Comparison of ENCODE assay signal across 35 cellular contexts in genomic region chr16:22693670-22694340, GRCh38.
DNase-seq lines count a peak whose midpoint lies in the region; ATAC-seq and TF ChIP-seq lines count a peak whose summit lies in the region.
"Had no signal": no experiment of that assay in that cellular context is flagged by ENCODE, and none has a peak within 500 bp of the region (broad histone marks: within the 10 kb centered on the region; RNA-seq: fewer than 3 reads in every experiment).

No MANE protein-coding gene starts in this region.

- H3K27ac ChIP-seq in esophagus muscularis mucosa (replicated peaks in 1 of 4) (peak overlapping the region in 3 of 4 donors; percentile 82 to 84 (median 83)), gastrocnemius medialis (peak overlapping the region in 3 of 4 donors; percentile 55 to 74 (median 62)), Karpas-422 (ENCODE audit: low read length) (no peak overlapping the region)
- H3K27ac ChIP-seq: C4-2B, foreskin keratinocyte, vagina had no signal

- H3K9me2 ChIP-seq in Karpas-422 (replicated peaks; ENCODE audit: insufficient read depth, low read length): no peaks in the 10 kb centered on the region

- no peaks in the 10 kb centered on the region for H3K4me1 Mint-ChIP-seq in natural killer cell treated with Interleukin-12 subunit alpha and Interleukin-12 subunit beta and Interleukin-15 and Interleukin-18, amount 100 ng/mL, for 72 hours (ENCODE audit: low read depth in 2 of 2)
- H3K4me1 Mint-ChIP-seq: brain; GM23338; mesothelial cell of epicardium; naive thymus-derived CD8-positive, alpha-beta T cell had no signal

- in situ Hi-C loops in gastrocnemius medialis (cut with MboI; ENCODE audit: low sequenced_read_pairs in 4 of 4): no loop called here

- peaks cover 0 to 6% of the 10 kb centered on the region in 2 donors for H3K27me3 Mint-ChIP-seq in natural killer cell treated with Interleukin-12 subunit alpha and Interleukin-12 subunit beta and Interleukin-15 and Interleukin-18, amount 100 ng/mL, for 72 hours
- H3K27me3 Mint-ChIP-seq: activated CD4-positive, alpha-beta memory T cell treated with anti-CD3 and anti-CD28 coated beads for 36 hours; brain; progenitor cell of endocrine pancreas had no signal

- H3K9me3 Mint-ChIP-seq in natural killer cell treated with Interleukin-12 subunit alpha and Interleukin-12 subunit beta and Interleukin-15 and Interleukin-18, amount 100 ng/mL, for 72 hours: no peaks in the 10 kb centered on the region
- H3K9me3 Mint-ChIP-seq: activated CD4-positive, alpha-beta memory T cell treated with anti-CD3 and anti-CD28 coated beads for 36 hours; activated T-helper 1 cell treated with anti-CD3 and anti-CD28 coated beads, Interleukin-12 subunit alpha, Interleukin-12 subunit beta, Interleukin-2, Interleukin-4 antibody, amounts not matched to agents 30 ng/mL and 10 ng/mL and 1 ng/mL, durations not matched to agents 14 hours and 24 hours and 36 hours; brain; GM23338; mesothelial cell of epicardium; naive thymus-derived CD8-positive, alpha-beta T cell had no signal

- DNase-seq in CD1c-positive myeloid dendritic cell (ENCODE audit: extremely low spot score) (peak; percentile 69), NB4 (ENCODE audit: low read depth) (peak; percentile 30), esophagus muscularis mucosa (ENCODE audit: extremely low spot score) (no peak), gastrocnemius medialis (no peak), Karpas-422 (no peak), HK-2 (ENCODE audit: unreplicated experiment) (no peak), NCI-H748 treated with DMSO at 0.1 percent for 48 hours (lab: John Stamatoyannopoulos, UW) (no peak)
- no peak for DNase-seq in natural killer cell treated with Interleukin-12 subunit alpha and Interleukin-12 subunit beta and Interleukin-15 and Interleukin-18, amount 100 ng/mL, for 72 hours (ENCODE audit: low spot score)
- DNase-seq: activated CD4-positive, alpha-beta memory T cell treated with anti-CD3 and anti-CD28 coated beads for 36 hours; activated CD8-positive, alpha-beta memory T cell treated with anti-CD3 and anti-CD28 coated beads, Interleukin-2, amount 50 U/mL, for 48 hours; activated naive CD4-positive, alpha-beta T cell treated with Interleukin-2 at 50 U/mL for 16 hours; adrenal gland; Caco-2; dermis blood vessel endothelial cell; DMS79 treated with DMSO at 0.1 percent for 48 hours; foreskin keratinocyte; GDM1; naive thymus-derived CD8-positive, alpha-beta T cell; NCI-H1436; NCI-H2081 treated with DMSO at 0.1 percent for 48 hours; NCI-H2227 treated with DMSO at 0.1 percent for 48 hours; NCI-H526; NK-92 treated with Interleukin-12 subunit alpha and Interleukin-12 subunit beta, amount 100 ng/mL, for 24 hours; stimulated activated CD4-positive, alpha-beta T cell treated with anti-CD3 and anti-CD28 coated beads, Interleukin-15, amount 100 ng/mL, for 24 hours; stimulated activated CD4-positive, alpha-beta T cell treated with anti-CD3 and anti-CD28 coated beads, Interleukin-4, amount 100 ng/mL, for 4 hours; T-helper 1 cell had no signal

- H3K9ac ChIP-seq in Karpas-422 (ENCODE audit: low read length): no peak overlapping the region

- no peak for TF ChIP-seq POLR2A in NB4 (IDR thresholded peaks at IDR 0.05; ENCODE audit: extremely low read depth, insufficient read length)
- no peak for TF ChIP-seq POLR2A in esophagus muscularis mucosa (IDR thresholded peaks at IDR 0.05; ENCODE audit: low read depth)
- no peak for TF ChIP-seq POLR2A in gastrocnemius medialis (IDR thresholded peaks at IDR 0.05)

- H3K27ac Mint-ChIP-seq in natural killer cell treated with Interleukin-12 subunit alpha and Interleukin-12 subunit beta and Interleukin-15 and Interleukin-18, amount 100 ng/mL, for 72 hours: no peak overlapping the region
- H3K27ac Mint-ChIP-seq: activated CD4-positive, alpha-beta memory T cell treated with anti-CD3 and anti-CD28 coated beads for 36 hours; activated T-helper 1 cell treated with anti-CD3 and anti-CD28 coated beads, Interleukin-12 subunit alpha, Interleukin-12 subunit beta, Interleukin-2, Interleukin-4 antibody, amounts not matched to agents 30 ng/mL and 10 ng/mL and 1 ng/mL, durations not matched to agents 14 hours and 24 hours and 36 hours; brain; GM23338; mesothelial cell of epicardium; naive thymus-derived CD8-positive, alpha-beta T cell; progenitor cell of endocrine pancreas had no signal

- no peaks in the 10 kb centered on the region for H3K27me3 ChIP-seq in esophagus muscularis mucosa
- no peaks in the 10 kb centered on the region for H3K27me3 ChIP-seq in gastrocnemius medialis
- peaks cover 2% of the 10 kb centered on the region for H3K27me3 ChIP-seq in Karpas-422 (ENCODE audit: low read length)
- H3K27me3 ChIP-seq: vagina had no signal

- no peak overlapping the region for H2AFZ ChIP-seq in Karpas-422 (ENCODE audit: low read length)

- H3K4me3 ChIP-seq in NB4 (ENCODE audit: low read depth, low read length) (no peak overlapping the region), esophagus muscularis mucosa (no peak overlapping the region), gastrocnemius medialis (no peak overlapping the region), Karpas-422 (ENCODE audit: low read length) (no peak overlapping the region)
- H3K4me3 ChIP-seq: adrenal gland, GM23338, vagina had no signal

- no peak overlapping the region for H3K4me2 ChIP-seq in Karpas-422 (ENCODE audit: low read depth, low read length, poor library complexity, severe bottlenecking)
- H3K4me2 ChIP-seq: GM23338 had no signal

- H3K9me3 ChIP-seq in esophagus muscularis mucosa: peaks cover 0 to 3% (median 0%) of the 10 kb centered on the region in 4 donors
- H3K9me3 ChIP-seq in gastrocnemius medialis: no peaks in the 10 kb centered on the region
- peaks cover 6% of the 10 kb centered on the region; the same call in 1 of the 2 replicates for H3K9me3 ChIP-seq in Karpas-422 (ENCODE audit: low read length)
- H3K9me3 ChIP-seq: adrenal gland, vagina had no signal

- no peaks in the 10 kb centered on the region for H3K79me2 ChIP-seq in Karpas-422 (ENCODE audit: low read length)

- intact Hi-C loops in esophagus muscularis mucosa (cut with DNase I): no loop called here
- intact Hi-C loops in gastrocnemius medialis (cut with DNase I; ENCODE audit: low total_unique reads): loop anchor here (5.0 kb wide), 1 partner anchor 1127 kb away; no protein-coding TSS in a partner anchor

- no peaks in the 10 kb centered on the region for H4K20me1 ChIP-seq in Karpas-422 (ENCODE audit: insufficient read depth, low read depth, low read length)

- H3K36me3 Mint-ChIP-seq in natural killer cell treated with Interleukin-12 subunit alpha and Interleukin-12 subunit beta and Interleukin-15 and Interleukin-18, amount 100 ng/mL, for 72 hours: no peaks in the 10 kb centered on the region
- H3K36me3 Mint-ChIP-seq: activated CD4-positive, alpha-beta memory T cell treated with anti-CD3 and anti-CD28 coated beads for 36 hours; brain; mesothelial cell of epicardium; naive thymus-derived CD8-positive, alpha-beta T cell had no signal

- TF ChIP-seq CTCF in NB4 (IDR thresholded peaks at IDR 0.05; ENCODE audit: low read depth, low read length) (no peak), esophagus muscularis mucosa (IDR thresholded peaks at IDR 0.05) (no peak), gastrocnemius medialis (IDR thresholded peaks at IDR 0.05 in 4 of 5, conservative IDR thresholded peaks at IDR 0.05 in 1 of 5) (no peak)

- no peaks in the 10 kb centered on the region for H3K36me3 ChIP-seq in esophagus muscularis mucosa
- no peaks in the 10 kb centered on the region for H3K36me3 ChIP-seq in gastrocnemius medialis
- H3K36me3 ChIP-seq in Karpas-422 (ENCODE audit: insufficient read depth, low read length): no peaks in the 10 kb centered on the region
- H3K36me3 ChIP-seq: adrenal gland, vagina had no signal

- H3K4me1 ChIP-seq in esophagus muscularis mucosa (peaks cover 13 to 53% (median 27%) of the 10 kb centered on the region in 4 donors), gastrocnemius medialis (peaks cover 17 to 24% of the 10 kb centered on the region in 2 donors), Karpas-422 (ENCODE audit: low read length) (no peaks in the 10 kb centered on the region)
- H3K4me1 ChIP-seq: adrenal gland, Caco-2, foreskin keratinocyte had no signal

- WGBS in esophagus muscularis mucosa: 75% methylated on average over 7 of the region's 8 CpGs

- ATAC-seq in gastrocnemius medialis: no peak
- no peak for ATAC-seq in natural killer cell treated with Interleukin-12 subunit alpha and Interleukin-12 subunit beta and Interleukin-15 and Interleukin-18, amount 100 ng/mL, for 72 hours
- ATAC-seq: activated CD4-positive, CD25-positive, alpha-beta regulatory T cell treated with anti-CD3 and anti-CD28 coated beads, Interleukin-2, amount 50 U/mL, for 24 hours; esophagus mucosa; foreskin keratinocyte; GM23338; naive thymus-derived CD8-positive, alpha-beta T cell had no signal

- TF ChIP-seq EP300 in esophagus muscularis mucosa (IDR thresholded peaks at IDR 0.05): no peak

- no peak overlapping the region for H3K4me3 Mint-ChIP-seq in natural killer cell treated with Interleukin-12 subunit alpha and Interleukin-12 subunit beta and Interleukin-15 and Interleukin-18, amount 100 ng/mL, for 72 hours
- H3K4me3 Mint-ChIP-seq: activated CD4-positive, alpha-beta memory T cell treated with anti-CD3 and anti-CD28 coated beads for 36 hours; activated T-helper 1 cell treated with anti-CD3 and anti-CD28 coated beads, Interleukin-12 subunit alpha, Interleukin-12 subunit beta, Interleukin-2, Interleukin-4 antibody, amounts not matched to agents 30 ng/mL and 10 ng/mL and 1 ng/mL, durations not matched to agents 14 hours and 24 hours and 36 hours; brain; GM23338; mesothelial cell of epicardium; naive thymus-derived CD8-positive, alpha-beta T cell had no signal

Comparison
In these comparisons a context has a peak if more than half of its experiments do, and no peak if none do; other contexts are left out.
1. DNase-seq: peak in CD1c-positive myeloid dendritic cell (single experiment) and NB4 (single experiment); none in esophagus muscularis mucosa (single experiment), gastrocnemius medialis (0 of 2), Karpas-422 (single experiment), HK-2 (single experiment), natural killer cell treated with Interleukin-12 subunit alpha and Interleukin-12 subunit beta and Interleukin-15 and Interleukin-18, amount 100 ng/mL, for 72 hours (single experiment) and NCI-H748 treated with DMSO at 0.1 percent for 48 hours (single experiment).